In the genomic region with DNA sequence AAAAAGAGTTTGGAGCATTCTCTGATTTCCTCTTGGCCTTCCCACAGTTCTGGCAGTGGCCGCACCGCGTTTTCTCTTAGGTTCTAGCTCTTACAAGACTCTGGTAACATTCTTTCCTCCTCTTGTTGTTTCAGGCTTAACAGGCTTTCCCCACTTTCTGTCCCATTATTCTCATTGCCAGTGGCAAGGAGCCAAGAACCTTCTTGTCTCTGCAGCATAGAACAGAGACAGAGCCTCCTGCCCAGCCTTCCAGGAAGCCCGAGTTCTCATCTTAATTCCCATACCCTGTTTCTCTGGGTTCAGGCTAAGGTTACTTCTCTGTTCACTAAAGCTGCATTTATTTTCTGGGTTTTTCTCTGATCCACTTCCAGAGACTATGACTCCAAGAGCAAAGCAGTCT, we compare ENCODE assay signal across 18 cellular contexts.
DNase-seq lines count a peak whose midpoint lies in the region; ATAC-seq, FAIRE-seq and TF ChIP-seq lines count a peak whose summit lies in the region.
"Had no signal": no experiment of that assay in that cellular context is flagged by ENCODE, and none has a peak within 500 bp of the region (broad histone marks: within the 10 kb centered on the region; RNA-seq: fewer than 3 reads in every experiment).

No MANE protein-coding gene starts in this region.

- 0 out of 2 replicates have a peak, but pooled peaks cover 3% of the 10 kb centered on the region for H3K36me3 Mint-ChIP-seq in HFFc6 (ENCODE audit: low read depth)

- H3K27me3 Mint-ChIP-seq in HFFc6 (ENCODE audit: insufficient read depth) = peaks cover 12% of the 10 kb centered on the region

- TF ChIP-seq EP300 in sigmoid colon (IDR thresholded peaks at IDR 0.05) = no peak

- TF ChIP-seq CTCF in HFFc6 (IDR thresholded peaks at IDR 0.05) (no peak), endothelial cell of umbilical vein (IDR thresholded peaks at IDR 0.05; ENCODE audit: extremely low read depth in 1 of 2, insufficient read depth in 1 of 2, low read depth in 1 of 2, low read length in 2 of 2) (no peak), lower leg skin (IDR thresholded peaks at IDR 0.05) (no peak), sigmoid colon (IDR thresholded peaks at IDR 0.05) (no peak)

- peak; percentile 91 for FAIRE-seq in endothelial cell of umbilical vein (lab: Jason Lieb, UNC)
- FAIRE-seq: G401.6, RCC 7860 had no signal

- H3K27me3 ChIP-seq in endothelial cell of umbilical vein (ENCODE audit: control insufficient read depth in 2 of 2, insufficient read depth in 2 of 2, low read length in 2 of 2) (no peaks in the 10 kb centered on the region), sigmoid colon (no peaks in the 10 kb centered on the region)
- H3K27me3 ChIP-seq: BE2C, dorsolateral prefrontal cortex had no signal

- CTCF ChIA-PET in endothelial cell of umbilical vein (lab: Charles Lee) = interaction anchor here (0.8 to 2.6 kb wide), 10 partner anchors 10 to 753 kb away, joined by 3 to 19 read pairs (median 4); no protein-coding TSS in a partner anchor

- H3K4me1 ChIP-seq in endothelial cell of umbilical vein (ENCODE audit: control insufficient read depth, extremely low read depth, insufficient read depth, low read length) = peaks cover 36% of the 10 kb centered on the region
- H3K4me1 ChIP-seq in sigmoid colon = peaks cover 0 to 18% (median 10%) of the 10 kb centered on the region in 4 donors
- H3K4me1 ChIP-seq: BE2C had no signal

- TF ChIP-seq POLR2A in endothelial cell of umbilical vein (IDR thresholded peaks at IDR 0.05; ENCODE audit: low read depth, low read length) = no peak
- no peak for TF ChIP-seq POLR2A in lower leg skin (IDR thresholded peaks at IDR 0.05)
- no peak for TF ChIP-seq POLR2A in sigmoid colon (IDR thresholded peaks at IDR 0.05)

- H4K20me1 ChIP-seq in endothelial cell of umbilical vein (replicated peaks; ENCODE audit: control insufficient read depth, extremely low read depth, insufficient read depth, low read length) = no peaks in the 10 kb centered on the region

- H3K27ac ChIP-seq in endothelial cell of umbilical vein (ENCODE audit: insufficient read depth, low read depth, low read length) (peak overlapping the region; percentile 78), sigmoid colon (peak overlapping the region; percentile 9 to 61 (median 52))

- H3K9ac ChIP-seq in endothelial cell of umbilical vein (replicated peaks; ENCODE audit: extremely low read depth, insufficient read depth, low read length) = peak overlapping the region; percentile 34

- no peaks in the 10 kb centered on the region for H3K9me3 ChIP-seq in endothelial cell of umbilical vein (replicated peaks; ENCODE audit: control insufficient read depth, insufficient read depth, low read length)
- no peaks in the 10 kb centered on the region for H3K9me3 ChIP-seq in sigmoid colon
- H3K9me3 ChIP-seq: BE2C, mucosa of descending colon had no signal

- dilution Hi-C loops in endothelial cell of umbilical vein (cut with MboI; ENCODE audit: extremely low pct_ligation_motif_present, low sequenced_read_pairs) = no loop called here

- intact Hi-C loops in endothelial cell of umbilical vein (cut with micrococcal nuclease) (loop anchor here (1.0 to 2.0 kb wide), 2 partner anchors 18 to 34 kb away; no protein-coding TSS in a partner anchor), lower leg skin (cut with DNase I; ENCODE audit: low total_unique reads) (no loop called here), sigmoid colon (cut with DNase I) (no loop called here)

- no peak for ATAC-seq in HG02938 (IDR thresholded peaks at IDR 0.05; ENCODE audit: unreplicated experiment)
- ATAC-seq: mucosa of descending colon had no signal

- POLR2A ChIA-PET in endothelial cell of umbilical vein (lab: Charles Lee) = interaction anchor here (1.7 kb wide), 1 partner anchor 11 kb away, joined by 3 read pairs; no protein-coding TSS in a partner anchor

- WGBS in lower leg skin, 2 donors = 40 to 44% methylated on average over 4 of the region's 4 CpGs
- WGBS in sigmoid colon, 2 donors = 55 to 58% methylated on average over 4 of the region's 4 CpGs

- no TSS peak for BruUV-seq in endothelial cell of umbilical vein (replicated peaks; lab: Mats Ljungman, UMichigan)

- H3K4me2 ChIP-seq in endothelial cell of umbilical vein (ENCODE audit: insufficient read depth, low read length) = peak overlapping the region; percentile 19

- DNase-seq in HFFc6 = no peak
- DNase-seq in endothelial cell of umbilical vein (ENCODE audit: low read depth, low spot score) = peak; percentile 99
- peak; percentile 78 to 85 for DNase-seq in lower leg skin (ENCODE audit: low spot score in 2 of 2)
- DNase-seq in sigmoid colon = peak; percentile 88
- no peak for DNase-seq in MV-4-11 (lab: John Stamatoyannopoulos, UW)
- no peak for DNase-seq in DMS53 (lab: John Stamatoyannopoulos, UW)
- no peak for DNase-seq in germinal center (ENCODE audit: low spot score)
- DNase-seq: activated CD8-positive, alpha-beta memory T cell treated with anti-CD3 and anti-CD28 coated beads for 24 hours; activated naive CD4-positive, alpha-beta T cell treated with Interleukin-2 at 50 U/mL for 16 hours; BE2C; NCI-H345; stimulated activated CD4-positive, alpha-beta T cell treated with anti-CD3 and anti-CD28 coated beads, Interleukin-15, amount 100 ng/mL, for 24 hours; T1000 had no signal

- H3K4me3 ChIP-seq in endothelial cell of umbilical vein (replicated peaks in 1 of 3; ENCODE audit: insufficient read depth in 1 of 3, low read depth in 1 of 3, low read length in 3 of 3) (no peak overlapping the region), lower leg skin (ENCODE audit: low read depth, poor library complexity, severe bottlenecking) (no peak overlapping the region), sigmoid colon (no peak overlapping the region)
- H3K4me3 ChIP-seq: dorsolateral prefrontal cortex, mucosa of descending colon had no signal

- no peaks in the 10 kb centered on the region for H3K36me3 ChIP-seq in endothelial cell of umbilical vein (ENCODE audit: control insufficient read depth in 2 of 2, extremely low read depth in 1 of 2, insufficient read depth in 2 of 2, low read length in 2 of 2)
- H3K36me3 ChIP-seq in sigmoid colon = no peaks in the 10 kb centered on the region
- H3K36me3 ChIP-seq: BE2C had no signal

- peak overlapping the region; percentile 73 for H2AFZ ChIP-seq in endothelial cell of umbilical vein (ENCODE audit: low read depth, low read length)

- H3K79me2 ChIP-seq in endothelial cell of umbilical vein (ENCODE audit: control insufficient read depth, insufficient read depth, low read length) = no peaks in the 10 kb centered on the region

- H3K4me3 Mint-ChIP-seq in HFFc6 = peak overlapping the region; percentile 23

- peaks cover 77% of the 10 kb centered on the region for H3K4me1 Mint-ChIP-seq in HFFc6 (ENCODE audit: low read depth)

- H3K27ac Mint-ChIP-seq in HFFc6 = peak overlapping the region; percentile 32

- H3K9me3 Mint-ChIP-seq in HFFc6 = no peaks in the 10 kb centered on the region

- H3K9me1 ChIP-seq in endothelial cell of umbilical vein (replicated peaks; ENCODE audit: control insufficient read depth, extremely low read depth, insufficient read depth, low read length) = no peaks in the 10 kb centered on the region

TF ChIP-seq in endothelial cell of umbilical vein, 7 proteins besides CTCF, POLR2A, EP300 and RAD21:
- TF ChIP-seq POLR2AphosphoS5 (IDR thresholded peaks at IDR 0.05; ENCODE audit: insufficient read depth, low read depth, low read length) (peak; percentile 42), MYC (IDR thresholded peaks at IDR 0.05; ENCODE audit: low read depth, low read length) (no peak)

Comparison
In these comparisons a context has a peak if more than half of its experiments do, and no peak if none do; other contexts are left out.
1. DNase-seq: peak in endothelial cell of umbilical vein (single experiment), lower leg skin (2 of 2) and sigmoid colon (single experiment); none in HFFc6 (single experiment), MV-4-11 (single experiment), DMS53 (single experiment) and germinal center (single experiment).